Comparison of ENCODE assay signal across 8 cellular contexts in genomic region chr2:219598308-219599078, GRCh38. TPM values are rescaled to one million over a fixed set of nuclear protein-coding genes. Genes with fewer than 3 reads are reported as not detected.
DNase-seq lines count a peak whose midpoint lies in the region; ATAC-seq and TF ChIP-seq lines count a peak whose summit lies in the region.

No MANE protein-coding gene starts in this region.

- H3K36me3 Mint-ChIP-seq in T-helper 2 cell treated with Interferon-gamma antibody and Interleukin-4, amounts not matched to agents 5 μg/mL and 100 μg/mL, for 36 hours (ENCODE audit: low read depth), result peaks cover 6% of the 10 kb centered on the region
- peaks cover 12% of the 10 kb centered on the region for H3K36me3 Mint-ChIP-seq in T-helper 17 cell (ENCODE audit: low read depth)

- DNase-seq in T-helper 2 cell treated with Interferon-gamma antibody and Interleukin-4, amounts not matched to agents 5 μg/mL and 100 μg/mL, for 36 hours (ENCODE audit: low spot score), result no peak
- no peak for DNase-seq in T-helper 2 cell
- no peak for DNase-seq in T-helper 17 cell
- no peak for DNase-seq in hepatocyte (ENCODE audit: low spot score)
- DNase-seq in stimulated activated naive CD8-positive, alpha-beta T cell treated with anti-CD3 and anti-CD28 coated beads, Interleukin-15, amount 100 ng/mL, for 72 hours, result no peak
- DNase-seq in iPS-NIHi7 (ENCODE audit: extremely low spot score), result no peak

- H3K9me2 ChIP-seq in hepatocyte (replicated peaks; ENCODE audit: insufficient read depth), result no peaks in the 10 kb centered on the region

- peak overlapping the region; percentile 47 for H2AFZ ChIP-seq in hepatocyte

- H3K4me3 ChIP-seq in hepatocyte, result peak overlapping the region; percentile 50

- H3K9me3 Mint-ChIP-seq in T-helper 2 cell treated with Interferon-gamma antibody and Interleukin-4, amounts not matched to agents 5 μg/mL and 100 μg/mL, for 36 hours, result no peaks in the 10 kb centered on the region
- H3K9me3 Mint-ChIP-seq in stimulated activated naive CD8-positive, alpha-beta T cell treated with anti-CD3 and anti-CD28 coated beads, Interleukin-15, amount 100 ng/mL, for 72 hours, result no peaks in the 10 kb centered on the region

- 33% methylated on average over 9 of the region's 9 CpGs for WGBS in hepatocyte (ENCODE audit: low lambda C conversion rate, missing lambda C conversion rate)

- peaks cover 5% of the 10 kb centered on the region for H3K4me1 Mint-ChIP-seq in T-helper 2 cell treated with Interferon-gamma antibody and Interleukin-4, amounts not matched to agents 5 μg/mL and 100 μg/mL, for 36 hours (ENCODE audit: low read depth)
- H3K4me1 Mint-ChIP-seq in T-helper 17 cell, result peaks cover 14% of the 10 kb centered on the region
- peaks cover 22% of the 10 kb centered on the region for H3K4me1 Mint-ChIP-seq in stimulated activated naive CD8-positive, alpha-beta T cell treated with anti-CD3 and anti-CD28 coated beads, Interleukin-15, amount 100 ng/mL, for 72 hours

- ATAC-seq in T-helper 17 cell (no peak), GM19463 (IDR thresholded peaks at IDR 0.05; ENCODE audit: unreplicated experiment) (no peak), HG02678 (IDR thresholded peaks at IDR 0.05; ENCODE audit: unreplicated experiment) (no peak)
- no peak for ATAC-seq in stimulated activated naive CD8-positive, alpha-beta T cell treated with anti-CD3 and anti-CD28 coated beads, Interleukin-15, amount 100 ng/mL, for 72 hours

- peak overlapping the region; percentile 77 for H3K4me2 ChIP-seq in hepatocyte

- H3K27me3 ChIP-seq in hepatocyte, result no peaks in the 10 kb centered on the region

- peak overlapping the region; percentile 94 for H3K27ac Mint-ChIP-seq in T-helper 2 cell treated with Interferon-gamma antibody and Interleukin-4, amounts not matched to agents 5 μg/mL and 100 μg/mL, for 36 hours
- peak overlapping the region; percentile 94 for H3K27ac Mint-ChIP-seq in T-helper 17 cell
- H3K27ac Mint-ChIP-seq in stimulated activated naive CD8-positive, alpha-beta T cell treated with anti-CD3 and anti-CD28 coated beads, Interleukin-15, amount 100 ng/mL, for 72 hours, result peak overlapping the region in 1 of 2 donors; percentile 91

- H3K27ac ChIP-seq in hepatocyte, result peak overlapping the region; percentile 78

- H3K27me3 Mint-ChIP-seq in T-helper 2 cell treated with Interferon-gamma antibody and Interleukin-4, amounts not matched to agents 5 μg/mL and 100 μg/mL, for 36 hours (ENCODE audit: low read depth), result no peaks in the 10 kb centered on the region
- H3K27me3 Mint-ChIP-seq in T-helper 17 cell, result peaks cover 7% of the 10 kb centered on the region
- peaks cover 8% of the 10 kb centered on the region for H3K27me3 Mint-ChIP-seq in stimulated activated naive CD8-positive, alpha-beta T cell treated with anti-CD3 and anti-CD28 coated beads, Interleukin-15, amount 100 ng/mL, for 72 hours

- H3K4me3 Mint-ChIP-seq in T-helper 2 cell treated with Interferon-gamma antibody and Interleukin-4, amounts not matched to agents 5 μg/mL and 100 μg/mL, for 36 hours, result peak overlapping the region; percentile 93
- peak overlapping the region; percentile 95 for H3K4me3 Mint-ChIP-seq in T-helper 17 cell
- H3K4me3 Mint-ChIP-seq in stimulated activated naive CD8-positive, alpha-beta T cell treated with anti-CD3 and anti-CD28 coated beads, Interleukin-15, amount 100 ng/mL, for 72 hours, result peak overlapping the region; percentile 88 to 95

- no peaks in the 10 kb centered on the region for H4K20me1 ChIP-seq in hepatocyte (ENCODE audit: insufficient read depth, poor library complexity, severe bottlenecking)

- H3K79me2 ChIP-seq in hepatocyte, result peaks cover 6% of the 10 kb centered on the region

- H3K4me1 ChIP-seq in hepatocyte (ENCODE audit: insufficient read depth), result peaks cover 18% of the 10 kb centered on the region

- no peak for TF ChIP-seq CTCF in hepatocyte (IDR thresholded peaks at IDR 0.05; ENCODE audit: poor library complexity)

- H3K36me3 ChIP-seq in hepatocyte (replicated peaks; ENCODE audit: insufficient read depth, low read depth), result no peaks in the 10 kb centered on the region

- H3K9me3 ChIP-seq in T-helper 17 cell (ENCODE audit: control insufficient read depth, low read length, poor library complexity, severe bottlenecking), result no peaks in the 10 kb centered on the region
- H3K9me3 ChIP-seq in hepatocyte (ENCODE audit: low read depth), result no peaks in the 10 kb centered on the region

RNA-seq across cellular contexts. Expression of gene STK11IP, which starts 0.8 kb away (rescaled TPM):
- total RNA-seq in T-helper 17 cell, result 10 to 100 TPM; 35.8 to 40.6 TPM
- 16.7 and 18.0 TPM in 2 replicates for total RNA-seq in hepatocyte
- polyA plus RNA-seq in hepatocyte, result 17.6 and 23.1 TPM in 2 replicates

RNA-seq across cellular contexts. Expression of gene INHA, which starts 26.4 kb away (rescaled TPM):
- total RNA-seq in T-helper 17 cell, result not detected
- 3.3 and 5.6 TPM in 2 replicates for total RNA-seq in hepatocyte
- polyA plus RNA-seq in hepatocyte, result 8.1 and 9.2 TPM in 2 replicates

RNA-seq across cellular contexts. Expression of gene OBSL1, which starts 27.2 kb away (rescaled TPM):
- total RNA-seq in T-helper 17 cell, result 1 to 10 TPM in 1 of 2 donors, under 1 TPM in 1; 0.67 to 1.1 TPM
- 72.4 and 84.6 TPM in 2 replicates for total RNA-seq in hepatocyte
- polyA plus RNA-seq in hepatocyte, result 61.0 and 73.7 TPM in 2 replicates

RNA-seq across cellular contexts. Expression of gene SLC4A3, which starts 28.9 kb away (rescaled TPM):
- total RNA-seq in T-helper 17 cell, result under 1 TPM in 1 of 2 donors, not detected in 1; 0.08 TPM
- total RNA-seq in hepatocyte, result 1.8 and 3.0 TPM in 2 replicates
- polyA plus RNA-seq in hepatocyte, result 8.1 and 14.1 TPM in 2 replicates

RNA-seq across cellular contexts. Expression of gene TMEM198, which starts 54.7 kb away (rescaled TPM):
- total RNA-seq in T-helper 17 cell (under 1 TPM; 0.42 to 0.77 TPM), hepatocyte (7.3 and 8.0 TPM in 2 replicates)
- 10.4 and 12.2 TPM in 2 replicates for polyA plus RNA-seq in hepatocyte

Comparison
In these comparisons a context has a peak if more than half of its experiments do, and no peak if none do; other contexts are left out.
1. RNA of gene OBSL1, which starts 27.2 kb away (total RNA-seq): 72.4 to 84.6 TPM in hepatocyte; 0.67 to 1.1 TPM in T-helper 17 cell; every median in the first group is over 10 times any median in the second.
2. Peak in every context shown above with its lines, with median percentiles within 50 percentile points of each other: H3K4me3 Mint-ChIP-seq.